In the genomic region with DNA sequence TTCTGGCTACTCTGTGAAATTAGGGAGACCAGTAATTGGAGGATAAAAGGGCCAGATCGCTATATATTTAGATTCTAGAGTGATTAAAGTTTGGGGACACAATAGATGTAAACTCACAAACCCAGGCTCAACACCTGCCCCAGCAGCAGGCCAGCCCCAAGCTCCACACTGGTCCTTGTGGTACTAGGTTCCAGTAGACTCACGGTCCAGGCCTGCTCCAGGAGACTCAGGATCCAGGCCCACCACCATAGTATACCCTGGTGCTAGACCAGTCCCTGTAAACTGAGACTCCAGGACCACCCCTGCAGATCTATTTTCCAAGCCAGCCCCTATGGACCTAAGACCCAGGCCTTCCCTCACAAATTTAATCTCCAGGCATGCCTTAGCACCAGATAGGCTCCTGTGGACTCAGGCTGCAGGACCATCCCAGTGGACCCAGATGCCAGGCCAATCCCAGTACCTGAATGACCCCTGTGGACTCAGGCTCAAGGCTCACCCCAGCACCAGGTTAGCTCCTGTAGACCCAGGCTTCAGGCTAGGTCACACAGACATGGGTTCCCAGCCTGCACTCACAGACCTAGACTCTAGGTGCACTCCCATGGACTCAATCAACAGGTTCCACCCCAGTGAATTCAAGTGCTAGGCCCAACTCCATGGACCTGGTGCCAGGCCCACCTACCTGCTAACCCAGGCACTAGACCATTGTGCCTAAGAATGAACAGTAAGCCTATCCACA, we compare ENCODE assay signal across 21 cellular contexts. TPM values are rescaled to one million over a fixed set of nuclear protein-coding genes. Genes with fewer than 3 reads are reported as not detected.
DNase-seq lines count a peak whose midpoint lies in the region; ATAC-seq, FAIRE-seq and TF ChIP-seq lines count a peak whose summit lies in the region.
"Had no signal": no experiment of that assay in that cellular context is flagged by ENCODE, and none has a peak within 500 bp of the region (broad histone marks: within the 10 kb centered on the region; RNA-seq: fewer than 3 reads in every experiment).

No MANE protein-coding gene starts in this region.

- no peaks in the 10 kb centered on the region for H3K4me1 ChIP-seq in HepG2 (ENCODE audit: insufficient read depth, low read length)
- H3K4me1 ChIP-seq: A549, Caco-2 had no signal

- H3K9ac ChIP-seq in HepG2 (ENCODE audit: insufficient read depth, low read depth, low read length) = no peak overlapping the region

- ATAC-seq in left ventricle myocardium superior (no peak), HepG2 (peak; percentile 51), GM21737 (IDR thresholded peaks at IDR 0.05; ENCODE audit: unreplicated experiment) (no peak), HG03095 (IDR thresholded peaks at IDR 0.05; ENCODE audit: unreplicated experiment) (no peak)
- ATAC-seq in stimulated activated naive CD8-positive, alpha-beta T cell treated with anti-CD3 and anti-CD28 coated beads, Interleukin-15, amount 100 ng/mL, for 72 hours = peak; percentile 28
- ATAC-seq: A549 had no signal

- CTCF ChIA-PET in HepG2 (lab: Yijun Ruan, JAX; ENCODE audit: low intra/inter-chr PET ratio, low total read pairs) = no interaction called here

- no peak overlapping the region for H2AFZ ChIP-seq in HepG2 (ENCODE audit: low read length)

- 8% methylated on average over 2 of the region's 2 CpGs for WGBS in HepG2 (ENCODE audit: low lambda C conversion rate)

- H3K9me3 Mint-ChIP-seq in stimulated activated naive CD8-positive, alpha-beta T cell treated with anti-CD3 and anti-CD28 coated beads, Interleukin-15, amount 100 ng/mL, for 72 hours = no peaks in the 10 kb centered on the region
- H3K9me3 Mint-ChIP-seq: CD4-positive, alpha-beta T cell; HFFc6 had no signal

- no peaks in the 10 kb centered on the region for H3K9me3 ChIP-seq in HepG2 (ENCODE audit: low read length)
- H3K9me3 ChIP-seq: A549, Caco-2 had no signal

- intact Hi-C loops in cardiac septum (cut with DNase I) (no loop called here), left ventricle myocardium superior (cut with micrococcal nuclease) (no loop called here), HepG2 (cut with micrococcal nuclease; ENCODE audit: unreplicated experiment) (no loop called here), posterior vena cava (cut with DNase I) (no loop called here)

- no peak for TF ChIP-seq CTCF in HepG2 (CRISPR knock-in tag; IDR thresholded peaks at IDR 0.05)

- H3K27ac Mint-ChIP-seq in stimulated activated naive CD8-positive, alpha-beta T cell treated with anti-CD3 and anti-CD28 coated beads, Interleukin-15, amount 100 ng/mL, for 72 hours = peak overlapping the region in 1 of 2 donors; percentile 80
- H3K27ac Mint-ChIP-seq: CD4-positive, alpha-beta T cell; HFFc6 had no signal

- no peak for FAIRE-seq in HepG2 (lab: Jason Lieb, UNC)
- FAIRE-seq: A549, GM12892, GM18507, K562 had no signal

- no peak for TF ChIP-seq POLR2A in HepG2 (IDR thresholded peaks at IDR 0.05; ENCODE audit: insufficient read depth in 1 of 2, low read depth in 2 of 2, low read length in 2 of 2)

- H3K4me1 Mint-ChIP-seq in stimulated activated naive CD8-positive, alpha-beta T cell treated with anti-CD3 and anti-CD28 coated beads, Interleukin-15, amount 100 ng/mL, for 72 hours = no peaks in the 10 kb centered on the region

- POLR2A ChIA-PET in HepG2 (lab: Yijun Ruan, JAX) = no interaction called here

- H3K79me2 ChIP-seq in HepG2 (ENCODE audit: insufficient read depth, low read length) = no peaks in the 10 kb centered on the region

- in situ Hi-C loops in HepG2 (cut with HindIII; ENCODE audit: extremely low pct_ligation_motif_present, low pct_unique_long_range_greater_than_20kb) = no loop called here

- H4K20me1 ChIP-seq in HepG2 (ENCODE audit: insufficient read depth, low read length) = no peaks in the 10 kb centered on the region

- no peak for TF ChIP-seq EP300 in HepG2 (IDR thresholded peaks at IDR 0.05; ENCODE audit: low read depth in 2 of 2, low read length in 2 of 2)
- no peak for TF ChIP-seq EP300 in HepG2 (CRISPR knock-in tag; IDR thresholded peaks at IDR 0.05; ENCODE audit: borderline replicate concordance)

- H3K4me3 Mint-ChIP-seq in stimulated activated naive CD8-positive, alpha-beta T cell treated with anti-CD3 and anti-CD28 coated beads, Interleukin-15, amount 100 ng/mL, for 72 hours = no peak overlapping the region
- H3K4me3 Mint-ChIP-seq: CD4-positive, alpha-beta T cell; HFFc6 had no signal

- no peak overlapping the region for H3K4me3 ChIP-seq in HepG2 (replicated peaks in 1 of 3; ENCODE audit: insufficient read depth in 1 of 3, low read depth in 2 of 3, low read length in 3 of 3)
- H3K4me3 ChIP-seq: A549, K562 had no signal

- TF ChIP-seq RAD21 in HepG2 (CRISPR knock-in tag; IDR thresholded peaks at IDR 0.05) = no peak

- DNase-seq in cardiac septum (ENCODE audit: low spot score) (peak; percentile 64), left ventricle myocardium superior (no peak), HepG2 (ENCODE audit: low spot score) (no peak), posterior vena cava (ENCODE audit: low spot score) (peak; percentile 50), HK-2 (ENCODE audit: unreplicated experiment) (no peak)
- DNase-seq in stimulated activated naive CD8-positive, alpha-beta T cell treated with anti-CD3 and anti-CD28 coated beads, Interleukin-15, amount 100 ng/mL, for 72 hours = no peak
- DNase-seq: AML-193; Caco-2; CD4-positive, alpha-beta T cell; DMS153; DMS79; GDM1; HCEC 1CT; HFFc6 had no signal

- no peak overlapping the region for H3K4me2 ChIP-seq in HepG2 (ENCODE audit: low read depth, low read length)
- H3K4me2 ChIP-seq: A549 had no signal

- no peak overlapping the region for H3K27ac ChIP-seq in HepG2 (ENCODE audit: extremely low read length, insufficient read depth, low read length)
- H3K27ac ChIP-seq: 22Rv1, A549 had no signal

- H3K36me3 ChIP-seq in HepG2 (replicated peaks in 1 of 2; ENCODE audit: control insufficient read depth in 1 of 2, insufficient read depth in 2 of 2, low read length in 2 of 2) = no peaks in the 10 kb centered on the region

- no peaks in the 10 kb centered on the region for H3K27me3 ChIP-seq in HepG2 (ENCODE audit: control insufficient read depth in 1 of 2, insufficient read depth in 2 of 2, low read length in 2 of 2)

- no TSS peak for BruUV-seq in HepG2 (replicated peaks; lab: Mats Ljungman, UMichigan)

- H3K27me3 Mint-ChIP-seq in stimulated activated naive CD8-positive, alpha-beta T cell treated with anti-CD3 and anti-CD28 coated beads, Interleukin-15, amount 100 ng/mL, for 72 hours = no peaks in the 10 kb centered on the region
- H3K27me3 Mint-ChIP-seq: CD4-positive, alpha-beta T cell had no signal

TF ChIP-seq in HepG2, 621 proteins besides CTCF, POLR2A, EP300 and RAD21 (continues in another document):
- no peak for TF ChIP-seq CREB1 (IDR thresholded peaks at IDR 0.05)
- TF ChIP-seq CREB1 (CRISPR knock-in tag; IDR thresholded peaks at IDR 0.05) = no peak
- TF ChIP-seq, protein P1, sequence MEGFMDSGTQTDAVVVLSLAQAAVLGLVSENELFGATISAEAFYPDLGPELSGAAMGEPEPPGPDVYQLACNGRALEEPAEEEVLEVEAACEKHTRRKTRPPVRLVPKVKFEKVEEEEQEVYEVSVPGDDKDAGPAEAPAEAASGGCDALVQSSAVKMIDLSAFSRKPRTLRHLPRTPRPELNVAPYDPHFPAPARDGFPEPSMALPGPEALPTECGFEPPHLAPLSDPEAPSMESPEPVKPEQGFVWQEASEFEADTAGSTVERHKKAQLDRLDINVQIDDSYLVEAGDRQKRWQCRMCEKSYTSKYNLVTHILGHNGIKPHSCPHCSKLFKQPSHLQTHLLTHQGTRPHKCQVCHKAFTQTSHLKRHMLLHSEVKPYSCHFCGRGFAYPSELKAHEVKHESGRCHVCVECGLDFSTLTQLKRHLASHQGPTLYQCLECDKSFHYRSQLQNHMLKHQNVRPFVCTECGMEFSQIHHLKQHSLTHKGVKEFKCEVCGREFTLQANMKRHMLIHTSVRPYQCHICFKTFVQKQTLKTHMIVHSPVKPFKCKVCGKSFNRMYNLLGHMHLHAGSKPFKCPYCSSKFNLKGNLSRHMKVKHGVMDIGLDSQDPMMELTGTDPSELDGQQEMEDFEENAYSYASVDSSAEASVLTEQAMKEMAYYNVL (CRISPR knock-in tag; IDR thresholded peaks at IDR 0.05; ENCODE audit: borderline replicate concordance) = no peak
- no peak for TF ChIP-seq ZNF232 (CRISPR knock-in tag; IDR thresholded peaks at IDR 0.05; ENCODE audit: borderline replicate concordance)

RNA-seq across cellular contexts. Expression of gene DENND1B, which starts 13.6 kb away (rescaled TPM):
- total RNA-seq in cardiac septum = 22.0 TPM
- total RNA-seq in left ventricle myocardium superior = 26.1 TPM
- 5.7 and 7.5 TPM in 2 replicates for total RNA-seq in HepG2 (2016; rRNA removed; fragmentation: Illumina TruSeq; extraction: Trizol)
- total RNA-seq in HepG2 (2016; cell fraction: cytosol; rRNA removed; fragmentation: Illumina TruSeq; extraction: Trizol; ENCODE audit: low read depth) = 8.2 and 9.3 TPM in 2 replicates
- total RNA-seq in HepG2 (2016; cell fraction: insoluble cytoplasmic fraction; rRNA removed; fragmentation: Illumina TruSeq; extraction: Trizol) = 6.2 and 6.5 TPM in 2 replicates
- total RNA-seq in HepG2 (2016; cell fraction: membrane; rRNA removed; fragmentation: Illumina TruSeq; extraction: Trizol) = 4.1 and 4.5 TPM in 2 replicates
- total RNA-seq in HepG2 (2016; cell fraction: nucleus; rRNA removed; fragmentation: Illumina TruSeq; extraction: Trizol) = 18.2 and 22.5 TPM in 2 replicates
- 2.1 and 2.6 TPM in 2 replicates for polyA plus RNA-seq in HepG2 (2011; rRNA removed)
- 0.89 and 1.2 TPM in 2 replicates for polyA plus RNA-seq in HepG2 (2011; cell fraction: cytosol; rRNA removed)
- 2.4 and 3.0 TPM in 2 replicates for polyA plus RNA-seq in HepG2 (2011; cell fraction: nucleus; rRNA removed)
- 1.9 TPM in 2 replicates for polyA plus RNA-seq in HepG2 (2012)
- 0.51 and 0.55 TPM in 2 replicates for polyA plus RNA-seq in HepG2 (2016; cell fraction: cytosol; fragmentation: Illumina TruSeq; extraction: Trizol; ENCODE audit: low read depth)
- 3.2 and 3.4 TPM in 2 replicates for polyA plus RNA-seq in HepG2 (2016; cell fraction: insoluble cytoplasmic fraction; fragmentation: Illumina TruSeq; extraction: Trizol; ENCODE audit: low read depth)
- polyA plus RNA-seq in HepG2 (2016; cell fraction: membrane; fragmentation: Illumina TruSeq; extraction: Trizol; ENCODE audit: low read depth) = 0.77 and 0.92 TPM in 2 replicates
- 3.9 and 4.6 TPM in 2 replicates for polyA plus RNA-seq in HepG2 (2016; cell fraction: nucleus; fragmentation: Illumina TruSeq; extraction: Trizol; ENCODE audit: insufficient read depth, low read depth)
- polyA minus RNA-seq in HepG2 (2011; rRNA and poly(A)+ RNA removed; ENCODE audit: low replicate concordance) = 10.7 and 15.7 TPM in 2 replicates
- 3.7 and 5.0 TPM in 2 replicates for polyA minus RNA-seq in HepG2 (2011; cell fraction: cytosol; rRNA and poly(A)+ RNA removed)
- polyA minus RNA-seq in HepG2 (2011; cell fraction: nucleus; rRNA and poly(A)+ RNA removed) = 39.9 and 40.9 TPM in 2 replicates
- 10 to 100 TPM; 13.8 to 17.2 TPM for total RNA-seq in posterior vena cava

Comparison
In these comparisons a context has a peak if more than half of its experiments do, and no peak if none do; other contexts are left out.
1. DNase-seq: peak in cardiac septum (single experiment) and posterior vena cava (single experiment); none in left ventricle myocardium superior (single experiment), HepG2 (single experiment), stimulated activated naive CD8-positive, alpha-beta T cell treated with anti-CD3 and anti-CD28 coated beads, Interleukin-15, amount 100 ng/mL, for 72 hours (0 of 2) and HK-2 (single experiment).
2. ATAC-seq: peak in HepG2 (single experiment) and stimulated activated naive CD8-positive, alpha-beta T cell treated with anti-CD3 and anti-CD28 coated beads, Interleukin-15, amount 100 ng/mL, for 72 hours (single experiment); none in left ventricle myocardium superior (single experiment), GM21737 (single experiment) and HG03095 (single experiment).